Comparison of ENCODE assay signal across 8 cellular contexts in genomic region chr14:100237735-100238418, GRCh38. TPM values are rescaled to one million over a fixed set of nuclear protein-coding genes. Genes with fewer than 3 reads are reported as not detected.
DNase-seq lines count a peak whose midpoint lies in the region; ATAC-seq, FAIRE-seq and TF ChIP-seq lines count a peak whose summit lies in the region.

No MANE protein-coding gene starts in this region.

- no peaks in the 10 kb centered on the region for H3K9me3 Mint-ChIP-seq in osteocyte (ENCODE audit: unreplicated experiment)

- peak overlapping the region; percentile 99 for H3K9ac ChIP-seq in OCI-LY3 (ENCODE audit: low read length)

- no peaks in the 10 kb centered on the region for H3K27me3 ChIP-seq in OCI-LY3 (ENCODE audit: low read depth, low read length)

- peaks cover 93% of the 10 kb centered on the region for H3K79me2 ChIP-seq in OCI-LY3 (ENCODE audit: low read length)

- peaks cover 46% of the 10 kb centered on the region for H3K4me1 Mint-ChIP-seq in osteocyte (ENCODE audit: unreplicated experiment)

- H3K4me3 ChIP-seq in OCI-LY3 (ENCODE audit: low read length), result peak overlapping the region; percentile 99

- DNase-seq in activated gamma-delta T cell treated with Interleukin-2 at 50 U/mL for 16 hours (peak; percentile 49), activated gamma-delta T cell (lab: John Stamatoyannopoulos, UW) (no peak), frontal cortex (ENCODE audit: low spot score in 2 of 2) (peak; percentile 41 to 43), osteocyte (ENCODE audit: extremely low spot score, unreplicated experiment) (no peak), occipital lobe (lab: John Stamatoyannopoulos, UW) (no peak)
- DNase-seq in activated T-helper 9 cell treated with anti-CD3 and anti-CD28 coated beads, Interleukin-2, amount 50 U/mL, for 16 hours (ENCODE audit: low read depth), result peak; percentile 32

- H3K27ac Mint-ChIP-seq in osteocyte (ENCODE audit: unreplicated experiment), result peak overlapping the region; percentile 94

- H4K20me1 ChIP-seq in OCI-LY3 (ENCODE audit: insufficient read depth, low read length), result peaks cover 58% of the 10 kb centered on the region

- H3K9me3 ChIP-seq in OCI-LY3 (ENCODE audit: insufficient read depth, low read length), result no peaks in the 10 kb centered on the region

- peak overlapping the region; percentile 94 for H3K27ac ChIP-seq in OCI-LY3 (ENCODE audit: low read length)

- H3K36me3 Mint-ChIP-seq in osteocyte (ENCODE audit: unreplicated experiment), result peaks cover 3% of the 10 kb centered on the region

- H3K4me2 ChIP-seq in OCI-LY3 (ENCODE audit: low read length), result peak overlapping the region; percentile 93

- H2AFZ ChIP-seq in OCI-LY3 (ENCODE audit: low read depth, low read length), result no peak overlapping the region

- no peak for TF ChIP-seq CTCF in OCI-LY3 (IDR thresholded peaks at IDR 0.05; ENCODE audit: low read depth, low read length)
- TF ChIP-seq CTCF in osteocyte (IDR thresholded peaks at IDR 0.05), result no peak

- peak; percentile 4 for ATAC-seq in HG03571 (IDR thresholded peaks at IDR 0.05; ENCODE audit: unreplicated experiment)

- H3K4me1 ChIP-seq in OCI-LY3 (ENCODE audit: low read length), result peaks cover 28% of the 10 kb centered on the region

- peak overlapping the region; percentile 96 for H3K4me3 Mint-ChIP-seq in osteocyte (ENCODE audit: unreplicated experiment)

- no peak for FAIRE-seq in frontal cortex (lab: Jason Lieb, UNC)

- H3K36me3 ChIP-seq in OCI-LY3 (replicated peaks; ENCODE audit: low read depth, low read length), result peaks cover 23% of the 10 kb centered on the region

- no peaks in the 10 kb centered on the region for H3K27me3 Mint-ChIP-seq in osteocyte (ENCODE audit: unreplicated experiment)

RNA-seq across cellular contexts. Expression of gene YY1, which starts 1.1 kb away (rescaled TPM):
- total RNA-seq in frontal cortex (47.7 TPM), osteocyte (70.0 and 77.2 TPM in 2 replicates), occipital lobe (60.2 TPM)

Comparison
In these comparisons a context has a peak if more than half of its experiments do, and no peak if none do; other contexts are left out.
1. DNase-seq: peak in activated gamma-delta T cell treated with Interleukin-2 at 50 U/mL for 16 hours (single experiment), activated T-helper 9 cell treated with anti-CD3 and anti-CD28 coated beads, Interleukin-2, amount 50 U/mL, for 16 hours (single experiment) and frontal cortex (2 of 2); none in activated gamma-delta T cell (single experiment), osteocyte (single experiment) and occipital lobe (single experiment).